Comparison of ENCODE assay signal across 12 cellular contexts in genomic region chr22:27798526-27799333, GRCh38. TPM values are rescaled to one million over a fixed set of nuclear protein-coding genes. Genes with fewer than 3 reads are reported as not detected.
DNase-seq lines count a peak whose midpoint lies in the region; ATAC-seq and TF ChIP-seq lines count a peak whose summit lies in the region.
"Had no signal": no experiment of that assay in that cellular context is flagged by ENCODE, and none has a peak within 500 bp of the region (broad histone marks: within the 10 kb centered on the region; RNA-seq: fewer than 3 reads in every experiment).

No MANE protein-coding gene starts in this region.

- peak overlapping the region; percentile 65 for H3K4me3 Mint-ChIP-seq in CD4-positive, alpha-beta T cell
- H3K4me3 Mint-ChIP-seq: dendritic cell treated with granulocyte-macrophage colony-stimulating factor and Interleukin-4, amounts not matched to agents 40 ng/mL and 50 ng/mL, for 4 days had no signal

- TF ChIP-seq CTCF in CD4-positive, alpha-beta T cell (IDR thresholded peaks at IDR 0.05) = no peak
- TF ChIP-seq CTCF in RWPE1 (conservative IDR thresholded peaks at IDR 0.05; ENCODE audit: low read depth) = no peak
- no peak for TF ChIP-seq CTCF in fibroblast of pulmonary artery (IDR thresholded peaks at IDR 0.05; ENCODE audit: low read length, missing control alignments)

- H3K9me3 ChIP-seq in CD4-positive, alpha-beta T cell (ENCODE audit: control insufficient read depth, low read length) = no peaks in the 10 kb centered on the region
- no peaks in the 10 kb centered on the region for H3K9me3 ChIP-seq in neuron (ENCODE audit: low read length)
- H3K9me3 ChIP-seq: tibial nerve had no signal

- H3K27ac ChIP-seq in CD4-positive, alpha-beta T cell (ENCODE audit: low read depth, low read length) = no peak overlapping the region
- H3K27ac ChIP-seq in RWPE1 = peak overlapping the region; percentile 92

- no peaks in the 10 kb centered on the region for H3K36me3 Mint-ChIP-seq in CD4-positive, alpha-beta T cell (ENCODE audit: low read depth)

- H3K4me1 ChIP-seq in neuron (ENCODE audit: insufficient read depth, low read length) = peaks cover 39% of the 10 kb centered on the region

- no peak overlapping the region for H3K27ac Mint-ChIP-seq in CD4-positive, alpha-beta T cell
- H3K27ac Mint-ChIP-seq: dendritic cell treated with granulocyte-macrophage colony-stimulating factor and Interleukin-4, amounts not matched to agents 40 ng/mL and 50 ng/mL, for 4 days had no signal

- H3K4me1 Mint-ChIP-seq in CD4-positive, alpha-beta T cell (ENCODE audit: low read depth) = peaks cover 9% of the 10 kb centered on the region

- POLR2A ChIA-PET in CD4-positive, alpha-beta T cell (lab: Charles Lee) = no interaction called here
- POLR2A ChIA-PET in RWPE1 (lab: Yijun Ruan, JAX; ENCODE audit: low non-redundant PET) = no interaction called here

- H3K36me3 ChIP-seq in neuron (ENCODE audit: insufficient read depth, low read length) = peaks cover 41% of the 10 kb centered on the region

- ATAC-seq in CD4-positive, alpha-beta T cell (ENCODE audit: poor library complexity) = no peak
- no peak for ATAC-seq in stimulated activated naive CD8-positive, alpha-beta T cell treated with anti-CD3 and anti-CD28 coated beads, Interleukin-15, Interleukin-2, amounts not matched to agents 100 U/mL and 50 U/mL, for 24 hours
- no peak for ATAC-seq in GM18873 (IDR thresholded peaks at IDR 0.05; ENCODE audit: low FRiP score, unreplicated experiment)

- peaks cover 7% of the 10 kb centered on the region for H3K27me3 ChIP-seq in CD4-positive, alpha-beta T cell (ENCODE audit: control insufficient read depth, insufficient read depth, low read length)
- H3K27me3 ChIP-seq in neuron (ENCODE audit: insufficient read depth, low read length) = no peaks in the 10 kb centered on the region

- peaks cover 11% of the 10 kb centered on the region for H3K27me3 Mint-ChIP-seq in CD4-positive, alpha-beta T cell

- CTCF ChIA-PET in CD4-positive, alpha-beta T cell (lab: Charles Lee) = no interaction called here
- CTCF ChIA-PET in RWPE1 (lab: Yijun Ruan, JAX) = no interaction called here

- no peaks in the 10 kb centered on the region for H3K9me3 Mint-ChIP-seq in CD4-positive, alpha-beta T cell
- H3K9me3 Mint-ChIP-seq: dendritic cell treated with granulocyte-macrophage colony-stimulating factor and Interleukin-4, amounts not matched to agents 40 ng/mL and 50 ng/mL, for 4 days had no signal

- no peak for DNase-seq in CD4-positive, alpha-beta T cell
- DNase-seq in RWPE1 (ENCODE audit: low spot score) (no peak), fibroblast of pulmonary artery (ENCODE audit: low read depth) (peak; percentile 46), NCI-H2107 treated with DMSO at 0.1 percent for 48 hours (lab: John Stamatoyannopoulos, UW; ENCODE audit: unreplicated experiment) (no peak)
- no peak for DNase-seq in stimulated activated naive CD8-positive, alpha-beta T cell treated with anti-CD3 and anti-CD28 coated beads, Interleukin-15, Interleukin-2, amounts not matched to agents 100 U/mL and 50 U/mL, for 24 hours
- no peak for DNase-seq in activated CD4-positive, CD25-positive, alpha-beta regulatory T cell (lab: John Stamatoyannopoulos, UW)
- DNase-seq: activated T-cell treated with anti-CD3 and anti-CD28 coated beads for 4 hours, NCI-H1436 treated with DMSO at 0.1 percent for 48 hours had no signal

- intact Hi-C loops in CD4-positive, alpha-beta T cell (cut with DNase I, micrococcal nuclease) = no loop called here

- H2AFZ ChIP-seq in neuron (ENCODE audit: low read depth, low read length) = no peak overlapping the region

- H3K4me3 ChIP-seq in fibroblast of pulmonary artery (replicated peaks; ENCODE audit: low read depth, low read length) = no peak overlapping the region
- peak overlapping the region; percentile 69 for H3K4me3 ChIP-seq in neuron (ENCODE audit: low read length)

RNA-seq across cellular contexts. Expression of gene MN1, which starts 2.8 kb away (rescaled TPM):
- total RNA-seq in CD4-positive, alpha-beta T cell = under 1 TPM; 0.27 to 0.28 TPM
